In the genomic region with DNA sequence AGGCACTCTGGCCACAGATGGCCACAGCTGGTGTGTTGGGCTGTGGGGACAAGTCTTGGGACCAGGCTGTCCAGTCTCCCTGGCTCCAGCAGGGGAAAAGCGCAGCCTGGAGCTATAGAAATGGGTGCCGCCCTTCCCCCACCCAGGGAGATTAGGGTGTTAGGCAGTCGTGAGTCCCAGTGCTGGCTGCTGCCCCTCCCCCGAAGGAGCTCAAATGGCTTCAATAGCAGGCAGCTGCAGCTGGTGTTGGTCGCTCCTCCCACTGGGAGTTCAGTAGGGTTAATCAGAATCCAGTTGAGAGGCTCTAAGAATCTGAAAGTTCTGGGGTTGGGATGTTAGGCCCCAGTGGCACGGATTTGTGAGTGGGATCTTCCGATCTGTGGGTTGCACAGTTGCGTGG, we compare ENCODE assay signal across 19 cellular contexts.
"Had no signal": no experiment of that assay in that cellular context is flagged by ENCODE, and none has a peak within 500 bp of the region (broad histone marks: within the 10 kb centered on the region; RNA-seq: fewer than 3 reads in every experiment).

No MANE protein-coding gene starts in this region.

- DNase-seq: activated CD4-positive, alpha-beta T cell treated with anti-CD3 and anti-CD28 coated beads for 48 hours; activated CD8-positive, alpha-beta memory T cell treated with anti-CD3 and anti-CD28 coated beads, Interleukin-2, amount 50 U/mL, for 48 hours; activated gamma-delta T cell; activated T-cell treated with anti-CD3 and anti-CD28 coated beads, Interleukin-2, amount 50 U/mL, for 72 hours; immature natural killer cell; mesenchymal stem cell; natural killer cell; occipital lobe; stimulated activated CD4-positive, alpha-beta T cell treated with anti-CD3 and anti-CD28 coated beads, Interleukin-1b, Interleukin-23, amount 100 ng/mL, for 48 hours; stimulated activated naive CD8-positive, alpha-beta T cell treated with anti-CD3 and anti-CD28 coated beads, Interleukin-15, amount 100 ng/mL, for 72 hours; T-helper 17 cell had no signal

- H3K27me3 ChIP-seq: cardiac muscle cell, hepatocyte, upper lobe of left lung had no signal

- H3K9me3 ChIP-seq: prostate gland had no signal

- H3K36me3 ChIP-seq: cardiac muscle cell, prostate gland, upper lobe of left lung had no signal

- FAIRE-seq: colon, endometrium had no signal

- ATAC-seq: activated naive CD4-positive, alpha-beta T cell treated with anti-CD3 and anti-CD28 coated beads, Interleukin-2, amount 50 U/mL, for 72 hours; activated T-cell treated with anti-CD3 and anti-CD28 coated beads, Interleukin-2, amount 50 U/mL, for 72 hours; esophagus mucosa; natural killer cell; stimulated activated naive CD8-positive, alpha-beta T cell treated with anti-CD3 and anti-CD28 coated beads, Interleukin-15, amount 100 ng/mL, for 72 hours; T-helper 17 cell had no signal

- H3K4me3 ChIP-seq: cardiac muscle cell, hepatocyte, prostate gland, upper lobe of left lung had no signal

- H3K27ac ChIP-seq: cardiac muscle cell, hepatocyte, prostate gland, upper lobe of left lung had no signal

- H3K4me1 ChIP-seq: prostate gland, upper lobe of left lung had no signal
